8 cellular contexts compared by ENCODE assay signal in genomic region chr9:127741831-127742434, GRCh38. TPM values are rescaled to one million over a fixed set of nuclear protein-coding genes. Genes with fewer than 3 reads are reported as not detected.
A peak's percentile ranks its signal among the peaks of the same experiment; 100 is the strongest.
DNase-seq lines count a peak whose midpoint lies in the region; ATAC-seq and TF ChIP-seq lines count a peak whose summit lies in the region.

No MANE protein-coding gene starts in this region.

- H3K9ac ChIP-seq in HCT116 (ENCODE audit: low read length), result no peak overlapping the region

- H3K4me3 Mint-ChIP-seq in activated T-helper 1 cell treated with anti-CD3 and anti-CD28 coated beads, Interleukin-12 subunit alpha, Interleukin-12 subunit beta, Interleukin-2, Interleukin-4 antibody, amounts not matched to agents 30 ng/mL and 10 ng/mL and 1 ng/mL, durations not matched to agents 14 hours and 24 hours and 36 hours, result no peak overlapping the region

- peak; percentile 18 for DNase-seq in HCT116 (ENCODE audit: low read depth, low spot score)
- DNase-seq in cerebellar cortex (ENCODE audit: low spot score), result peak; percentile 92
- peak; percentile 60 for DNase-seq in inferior parietal cortex (ENCODE audit: extremely low spot score)
- DNase-seq in skeletal muscle cell (ENCODE audit: low read depth), result no peak
- DNase-seq in SKM-1 (lab: John Stamatoyannopoulos, UW; ENCODE audit: unreplicated experiment), result no peak
- DNase-seq in GM19240 (ENCODE audit: insufficient read length, low spot score), result no peak
- DNase-seq in NCI-H524 treated with DMSO at 0.1 percent for 48 hours (lab: John Stamatoyannopoulos, UW), result no peak
- DNase-seq in activated T-helper 1 cell treated with anti-CD3 and anti-CD28 coated beads, Interleukin-12 subunit alpha, Interleukin-12 subunit beta, Interleukin-2, Interleukin-4 antibody, amounts not matched to agents 30 ng/mL and 10 ng/mL and 1 ng/mL, durations not matched to agents 14 hours and 24 hours and 36 hours (ENCODE audit: low spot score), result no peak

- H3K4me1 ChIP-seq in HCT116 (ENCODE audit: control insufficient read depth in 1 of 2, insufficient read depth in 2 of 2, low read length in 2 of 2), result peaks cover 14 to 28% of the 10 kb centered on the region in 2 experiments

- no peaks in the 10 kb centered on the region for H3K9me3 ChIP-seq in HCT116 (ENCODE audit: control insufficient read depth in 1 of 2, insufficient read depth in 1 of 2, low read depth in 1 of 2, low read length in 2 of 2)

- CTCF ChIA-PET in HCT116 (lab: Charles Lee), result no interaction called here

- RAD21 ChIA-PET in HCT116 (lab: Charles Lee; ENCODE audit: low non-redundant PET in 1 of 2, low total read pairs in 2 of 2, uncharacterized antibody in 2 of 2, unreplicated experiment in 2 of 2), result no interaction called here

- no peaks in the 10 kb centered on the region for H3K27me3 ChIP-seq in HCT116 (ENCODE audit: insufficient read depth, low read length)

- H3K27ac ChIP-seq in HCT116 (ENCODE audit: low read depth, low read length), result no peak overlapping the region

- no peaks in the 10 kb centered on the region for H3K27me3 Mint-ChIP-seq in activated T-helper 1 cell treated with anti-CD3 and anti-CD28 coated beads, Interleukin-12 subunit alpha, Interleukin-12 subunit beta, Interleukin-2, Interleukin-4 antibody, amounts not matched to agents 30 ng/mL and 10 ng/mL and 1 ng/mL, durations not matched to agents 14 hours and 24 hours and 36 hours (ENCODE audit: insufficient read depth)

- H4K20me1 ChIP-seq in HCT116 (ENCODE audit: insufficient read depth), result no peaks in the 10 kb centered on the region

- no peak for TF ChIP-seq RAD21 in HCT116 (IDR thresholded peaks at IDR 0.05; ENCODE audit: low read depth)

- H3K9me3 Mint-ChIP-seq in activated T-helper 1 cell treated with anti-CD3 and anti-CD28 coated beads, Interleukin-12 subunit alpha, Interleukin-12 subunit beta, Interleukin-2, Interleukin-4 antibody, amounts not matched to agents 30 ng/mL and 10 ng/mL and 1 ng/mL, durations not matched to agents 14 hours and 24 hours and 36 hours, result no peaks in the 10 kb centered on the region

- H3K79me2 ChIP-seq in HCT116 (ENCODE audit: insufficient read depth, low read length), result no peaks in the 10 kb centered on the region

- no peak overlapping the region for H3K4me3 ChIP-seq in HCT116 (replicated peaks in 1 of 2; ENCODE audit: low read depth in 1 of 2, low read length in 2 of 2)
- H3K4me3 ChIP-seq in skeletal muscle cell (ENCODE audit: low read depth, low read length), result peak overlapping the region; percentile 30

- no peaks in the 10 kb centered on the region for H3K36me3 ChIP-seq in HCT116 (ENCODE audit: control insufficient read depth in 1 of 2, insufficient read depth in 2 of 2, low read length in 2 of 2)

- no peak for TF ChIP-seq CTCF in HCT116 (IDR thresholded peaks at IDR 0.05 in 2 of 3, conservative IDR thresholded peaks at IDR 0.05 in 1 of 3; ENCODE audit: borderline replicate concordance in 1 of 3, insufficient read depth in 1 of 3, low read depth in 2 of 3, low read length in 2 of 3)

- intact Hi-C loops in HCT116 (cut with micrococcal nuclease), result no loop called here
- intact Hi-C loops in activated T-helper 1 cell treated with anti-CD3 and anti-CD28 coated beads, Interleukin-12 subunit alpha, Interleukin-12 subunit beta, Interleukin-2, Interleukin-4 antibody, amounts not matched to agents 30 ng/mL and 10 ng/mL and 1 ng/mL, durations not matched to agents 14 hours and 24 hours and 36 hours (cut with micrococcal nuclease), result no loop called here

- no peaks in the 10 kb centered on the region for H3K9me2 ChIP-seq in HCT116 (ENCODE audit: insufficient read depth)

- no peak overlapping the region for H3K27ac Mint-ChIP-seq in activated T-helper 1 cell treated with anti-CD3 and anti-CD28 coated beads, Interleukin-12 subunit alpha, Interleukin-12 subunit beta, Interleukin-2, Interleukin-4 antibody, amounts not matched to agents 30 ng/mL and 10 ng/mL and 1 ng/mL, durations not matched to agents 14 hours and 24 hours and 36 hours

- POLR2A ChIA-PET in HCT116 (lab: Charles Lee), result no interaction called here

- no peak for TF ChIP-seq POLR2A in HCT116 (IDR thresholded peaks at IDR 0.05; ENCODE audit: borderline replicate concordance, extremely low read depth, insufficient read depth, insufficient read length)

- H3K4me2 ChIP-seq in HCT116 (ENCODE audit: low read length), result 0 out of 2 replicates have a peak overlapping the region, but pooled peaks have one; percentile 73

- BruUV-seq in HCT116 (replicated peaks; lab: Mats Ljungman, UMichigan), result no TSS peak

- no peak overlapping the region for H2AFZ ChIP-seq in HCT116 (ENCODE audit: low read depth, low read length, poor library complexity, severe bottlenecking)

- H3K36me3 Mint-ChIP-seq in activated T-helper 1 cell treated with anti-CD3 and anti-CD28 coated beads, Interleukin-12 subunit alpha, Interleukin-12 subunit beta, Interleukin-2, Interleukin-4 antibody, amounts not matched to agents 30 ng/mL and 10 ng/mL and 1 ng/mL, durations not matched to agents 14 hours and 24 hours and 36 hours (ENCODE audit: low read depth), result peaks cover 26% of the 10 kb centered on the region

- ATAC-seq in HCT116, result peak; percentile 57

- H3K4me1 Mint-ChIP-seq in activated T-helper 1 cell treated with anti-CD3 and anti-CD28 coated beads, Interleukin-12 subunit alpha, Interleukin-12 subunit beta, Interleukin-2, Interleukin-4 antibody, amounts not matched to agents 30 ng/mL and 10 ng/mL and 1 ng/mL, durations not matched to agents 14 hours and 24 hours and 36 hours (ENCODE audit: low read depth), result no peaks in the 10 kb centered on the region

TF ChIP-seq in HCT116, 20 proteins besides CTCF, POLR2A, EP300 and RAD21 (continues in another document):
- no peak for TF ChIP-seq FOSL1 (IDR thresholded peaks at IDR 0.05; ENCODE audit: low read depth)
- no peak for TF ChIP-seq YY1 (IDR thresholded peaks at IDR 0.05; ENCODE audit: extremely low read depth, insufficient replicate concordance, low read depth, low read length)
- no peak for TF ChIP-seq CEBPB (IDR thresholded peaks at IDR 0.05; ENCODE audit: low read depth)
- no peak for TF ChIP-seq ATF3 (IDR thresholded peaks at IDR 0.05)
- no peak for TF ChIP-seq EZH2phosphoT487 (IDR thresholded peaks at IDR 0.05; ENCODE audit: borderline replicate concordance)
- TF ChIP-seq, protein P1, sequence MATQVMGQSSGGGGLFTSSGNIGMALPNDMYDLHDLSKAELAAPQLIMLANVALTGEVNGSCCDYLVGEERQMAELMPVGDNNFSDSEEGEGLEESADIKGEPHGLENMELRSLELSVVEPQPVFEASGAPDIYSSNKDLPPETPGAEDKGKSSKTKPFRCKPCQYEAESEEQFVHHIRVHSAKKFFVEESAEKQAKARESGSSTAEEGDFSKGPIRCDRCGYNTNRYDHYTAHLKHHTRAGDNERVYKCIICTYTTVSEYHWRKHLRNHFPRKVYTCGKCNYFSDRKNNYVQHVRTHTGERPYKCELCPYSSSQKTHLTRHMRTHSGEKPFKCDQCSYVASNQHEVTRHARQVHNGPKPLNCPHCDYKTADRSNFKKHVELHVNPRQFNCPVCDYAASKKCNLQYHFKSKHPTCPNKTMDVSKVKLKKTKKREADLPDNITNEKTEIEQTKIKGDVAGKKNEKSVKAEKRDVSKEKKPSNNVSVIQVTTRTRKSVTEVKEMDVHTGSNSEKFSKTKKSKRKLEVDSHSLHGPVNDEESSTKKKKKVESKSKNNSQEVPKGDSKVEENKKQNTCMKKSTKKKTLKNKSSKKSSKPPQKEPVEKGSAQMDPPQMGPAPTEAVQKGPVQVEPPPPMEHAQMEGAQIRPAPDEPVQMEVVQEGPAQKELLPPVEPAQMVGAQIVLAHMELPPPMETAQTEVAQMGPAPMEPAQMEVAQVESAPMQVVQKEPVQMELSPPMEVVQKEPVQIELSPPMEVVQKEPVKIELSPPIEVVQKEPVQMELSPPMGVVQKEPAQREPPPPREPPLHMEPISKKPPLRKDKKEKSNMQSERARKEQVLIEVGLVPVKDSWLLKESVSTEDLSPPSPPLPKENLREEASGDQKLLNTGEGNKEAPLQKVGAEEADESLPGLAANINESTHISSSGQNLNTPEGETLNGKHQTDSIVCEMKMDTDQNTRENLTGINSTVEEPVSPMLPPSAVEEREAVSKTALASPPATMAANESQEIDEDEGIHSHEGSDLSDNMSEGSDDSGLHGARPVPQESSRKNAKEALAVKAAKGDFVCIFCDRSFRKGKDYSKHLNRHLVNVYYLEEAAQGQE (IDR thresholded peaks at IDR 0.05; ENCODE audit: low read depth), result no peak
- no peak for TF ChIP-seq SIN3A (IDR thresholded peaks at IDR 0.05; ENCODE audit: low read depth)
- no peak for TF ChIP-seq JUND (IDR thresholded peaks at IDR 0.05)
- no peak for TF ChIP-seq EGR1 (IDR thresholded peaks at IDR 0.05; ENCODE audit: low read depth)

RNA-seq across cellular contexts. Expression of gene TOR2A, which starts 6.8 kb away (rescaled TPM):
- 12.0 TPM for total RNA-seq in HCT116 (2021; ENCODE audit: unreplicated experiment)
- 16.3 and 18.4 TPM in 2 replicates for polyA plus RNA-seq in HCT116 (2012)
- 16.6 and 18.9 TPM in 2 replicates for total RNA-seq in activated T-helper 1 cell treated with anti-CD3 and anti-CD28 coated beads, Interleukin-12 subunit alpha, Interleukin-12 subunit beta, Interleukin-2, Interleukin-4 antibody, amounts not matched to agents 30 ng/mL and 10 ng/mL and 1 ng/mL, durations not matched to agents 14 hours and 24 hours and 36 hours

RNA-seq across cellular contexts. Expression of gene TTC16, which starts 26.1 kb away (rescaled TPM):
- not detected for total RNA-seq in HCT116 (2021; ENCODE audit: unreplicated experiment)
- 0.03 TPM in 1 of 2 replicates, not detected in the other for polyA plus RNA-seq in HCT116 (2012)
- 0.10 TPM in 1 of 2 replicates, not detected in the other for total RNA-seq in activated T-helper 1 cell treated with anti-CD3 and anti-CD28 coated beads, Interleukin-12 subunit alpha, Interleukin-12 subunit beta, Interleukin-2, Interleukin-4 antibody, amounts not matched to agents 30 ng/mL and 10 ng/mL and 1 ng/mL, durations not matched to agents 14 hours and 24 hours and 36 hours

RNA-seq across cellular contexts. Expression of gene PTRH1, which starts 26.5 kb away (rescaled TPM):
- total RNA-seq in HCT116 (2021; ENCODE audit: unreplicated experiment), result 21.8 TPM
- polyA plus RNA-seq in HCT116 (2012), result 21.7 and 21.9 TPM in 2 replicates
- 22.9 and 23.5 TPM in 2 replicates for total RNA-seq in activated T-helper 1 cell treated with anti-CD3 and anti-CD28 coated beads, Interleukin-12 subunit alpha, Interleukin-12 subunit beta, Interleukin-2, Interleukin-4 antibody, amounts not matched to agents 30 ng/mL and 10 ng/mL and 1 ng/mL, durations not matched to agents 14 hours and 24 hours and 36 hours

RNA-seq across cellular contexts. Expression of gene CFAP157, which starts 35.1 kb away (rescaled TPM):
- 0.22 TPM for total RNA-seq in HCT116 (2021; ENCODE audit: unreplicated experiment)
- polyA plus RNA-seq in HCT116 (2012), result 1.00 and 1.0 TPM in 2 replicates
- 0.20 and 0.26 TPM in 2 replicates for total RNA-seq in activated T-helper 1 cell treated with anti-CD3 and anti-CD28 coated beads, Interleukin-12 subunit alpha, Interleukin-12 subunit beta, Interleukin-2, Interleukin-4 antibody, amounts not matched to agents 30 ng/mL and 10 ng/mL and 1 ng/mL, durations not matched to agents 14 hours and 24 hours and 36 hours

RNA-seq across cellular contexts. Expression of gene SH2D3C, which starts 36.5 kb away (rescaled TPM):
- 1.3 TPM for total RNA-seq in HCT116 (2021; ENCODE audit: unreplicated experiment)
- polyA plus RNA-seq in HCT116 (2012), result 1.3 and 1.4 TPM in 2 replicates
- total RNA-seq in activated T-helper 1 cell treated with anti-CD3 and anti-CD28 coated beads, Interleukin-12 subunit alpha, Interleukin-12 subunit beta, Interleukin-2, Interleukin-4 antibody, amounts not matched to agents 30 ng/mL and 10 ng/mL and 1 ng/mL, durations not matched to agents 14 hours and 24 hours and 36 hours, result 30.0 and 30.4 TPM in 2 replicates

Comparison
In these comparisons a context has a peak if more than half of its experiments do, and no peak if none do; other contexts are left out.
1. DNase-seq: peak in HCT116 (single experiment), cerebellar cortex (single experiment) and inferior parietal cortex (single experiment); none in skeletal muscle cell (single experiment), SKM-1 (single experiment), GM19240 (single experiment), NCI-H524 treated with DMSO at 0.1 percent for 48 hours (single experiment) and activated T-helper 1 cell treated with anti-CD3 and anti-CD28 coated beads, Interleukin-12 subunit alpha, Interleukin-12 subunit beta, Interleukin-2, Interleukin-4 antibody, amounts not matched to agents 30 ng/mL and 10 ng/mL and 1 ng/mL, durations not matched to agents 14 hours and 24 hours and 36 hours (single experiment).